In the genomic region with DNA sequence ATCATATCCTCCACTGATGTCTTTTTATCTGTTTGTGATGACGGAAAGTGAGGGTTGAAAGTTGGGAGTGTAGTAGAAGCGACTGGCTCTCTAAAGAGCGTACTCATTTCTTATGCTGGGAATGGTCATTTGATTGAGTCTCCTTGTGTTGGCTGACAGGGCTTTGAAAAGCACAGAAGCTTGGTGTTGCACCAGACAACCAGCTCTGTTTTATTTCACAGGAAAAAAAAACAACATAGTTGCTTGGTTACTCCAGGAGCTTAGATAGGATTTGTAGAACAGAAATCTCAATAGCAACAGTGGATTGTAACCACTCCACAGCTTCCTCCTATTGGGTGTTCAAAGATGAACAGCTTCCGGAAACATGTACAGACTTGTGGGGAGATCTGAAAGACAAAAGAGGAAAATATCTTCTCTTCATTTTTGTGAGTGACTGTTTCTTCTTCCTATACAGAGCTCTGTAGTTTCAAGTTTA, we compare ENCODE assay signal across 1 cellular context.
TF ChIP-seq lines count a peak whose summit lies in the region.

No MANE protein-coding gene starts in this region.

TF ChIP-seq in liver, 16 proteins besides CTCF, POLR2A, EP300 and RAD21 (continued from another document):
- no peak for TF ChIP-seq NR2F2 (IDR thresholded peaks at IDR 0.05)
